In genomic region chr5:43073597-43074546, GRCh38 we compare ENCODE assay signal across 8 cellular contexts. TPM values are rescaled to one million over a fixed set of nuclear protein-coding genes. Genes with fewer than 3 reads are reported as not detected.
DNase-seq lines count a peak whose midpoint lies in the region; ATAC-seq and TF ChIP-seq lines count a peak whose summit lies in the region.

No MANE protein-coding gene starts in this region.

- H3K27ac ChIP-seq in VCaP: no peak overlapping the region
- H3K27ac ChIP-seq in prostate gland: no peak overlapping the region

- no peak overlapping the region for H3K4me3 ChIP-seq in prostate gland

- peak; percentile 60 for DNase-seq in CD1c-positive myeloid dendritic cell (ENCODE audit: extremely low spot score)
- DNase-seq in GM20000 (ENCODE audit: low spot score): peak; percentile 64
- DNase-seq in NCI-H2196 (lab: John Stamatoyannopoulos, UW; ENCODE audit: unreplicated experiment): peak; percentile 46
- peak; percentile 18 for DNase-seq in effector CD8-positive, alpha-beta T cell (lab: John Stamatoyannopoulos, UW)
- DNase-seq in prostate gland (ENCODE audit: low spot score): no peak

- TF ChIP-seq CTCF in GM20000 (IDR thresholded peaks at IDR 0.05; ENCODE audit: extremely low read depth, missing control alignments) (peak; percentile 48), VCaP (conservative IDR thresholded peaks at IDR 0.05) (peak; percentile 67), prostate gland (IDR thresholded peaks at IDR 0.05) (peak in 3 of 4 experiments; percentile 39 to 43 (median 40))

- intact Hi-C loops in prostate gland (cut with DNase I): no loop called here

- TF ChIP-seq POLR2A in prostate gland (IDR thresholded peaks at IDR 0.05): no peak

- no peaks in the 10 kb centered on the region for H3K27me3 ChIP-seq in prostate gland (replicated peaks; ENCODE audit: insufficient read depth)

- ATAC-seq in HG02981 (IDR thresholded peaks at IDR 0.05; ENCODE audit: unreplicated experiment) (no peak), GM18519 (IDR thresholded peaks at IDR 0.05; ENCODE audit: low FRiP score, unreplicated experiment) (no peak)

- 93% methylated on average over 12 of the region's 12 CpGs for WGBS in prostate gland

- H3K4me1 ChIP-seq in prostate gland (replicated peaks): no peaks in the 10 kb centered on the region

- no peaks in the 10 kb centered on the region for H3K9me3 ChIP-seq in prostate gland

- H3K36me3 ChIP-seq in prostate gland: no peaks in the 10 kb centered on the region

RNA-seq across cellular contexts. Expression of gene ANXA2R, which starts 33.8 kb away (rescaled TPM):
- total RNA-seq in prostate gland: 1 to 10 TPM; 4.5 to 5.3 TPM

RNA-seq across cellular contexts. Expression of gene ZNF131, which starts 46.8 kb away (rescaled TPM):
- 10 to 100 TPM; 33.9 to 40.3 TPM for total RNA-seq in prostate gland
